22 cellular contexts compared by ENCODE assay signal in the genomic region with DNA sequence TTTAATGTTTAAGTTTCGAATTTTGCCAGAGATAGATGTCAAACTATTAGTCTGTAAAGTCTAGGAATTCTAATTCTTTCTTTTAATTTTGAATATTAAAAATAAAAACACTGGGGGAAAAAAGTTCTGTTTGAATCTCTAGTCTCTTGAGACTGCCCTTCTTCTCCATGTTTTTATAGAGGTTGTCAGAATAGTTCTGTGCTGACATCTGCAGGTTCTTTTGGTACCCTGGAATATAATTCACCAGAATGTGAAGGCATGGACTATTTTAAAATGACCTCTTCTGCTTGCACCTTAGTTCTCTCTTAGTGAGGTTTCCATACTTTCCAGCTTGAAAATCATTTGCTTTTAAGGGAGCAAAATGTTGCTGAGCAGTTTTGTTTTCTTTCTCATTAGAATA.
DNase-seq lines count a peak whose midpoint lies in the region; ATAC-seq and TF ChIP-seq lines count a peak whose summit lies in the region.
"Had no signal": no experiment of that assay in that cellular context is flagged by ENCODE, and none has a peak within 500 bp of the region (broad histone marks: within the 10 kb centered on the region; RNA-seq: fewer than 3 reads in every experiment).

No MANE protein-coding gene starts in this region.

- no peak overlapping the region for H3K27ac ChIP-seq in Karpas-422 (ENCODE audit: low read length)
- peak overlapping the region in 51 of 59 donors; percentile 3 to 99 (median 94) for H3K27ac ChIP-seq in dorsolateral prefrontal cortex
- H3K27ac ChIP-seq in smooth muscle cell (ENCODE audit: low read depth): no peak overlapping the region
- H3K27ac ChIP-seq: BLaER1 treated with 17β-estradiol and CSF1 and Interleukin-3, amounts not matched to agents 10 nM and 100 nM; SK-N-MC had no signal

- peak; percentile 8 for TF ChIP-seq CTCF in AG09309 (IDR thresholded peaks at IDR 0.05; ENCODE audit: control insufficient read depth, insufficient read depth, low read depth, low read length, missing control alignments)
- TF ChIP-seq CTCF in dorsolateral prefrontal cortex (IDR thresholded peaks at IDR 0.05 in 54 of 56, conservative IDR thresholded peaks at IDR 0.05 in 2 of 56; ENCODE audit: low read depth in 1 of 56, partially characterized antibody in 56 of 56): peak in 37 of 56 donors; percentile 12 to 60 (median 30)
- TF ChIP-seq CTCF in nephron (IDR thresholded peaks at IDR 0.05; ENCODE audit: unreplicated experiment in 3 of 3): no peak
- no peak for TF ChIP-seq CTCF in smooth muscle cell (IDR thresholded peaks at IDR 0.05; ENCODE audit: borderline replicate concordance, insufficient read depth, poor library complexity, severe bottlenecking)

- H3K9me2 ChIP-seq in Karpas-422 (replicated peaks; ENCODE audit: insufficient read depth, low read length): no peaks in the 10 kb centered on the region

- no peaks in the 10 kb centered on the region for H3K27me3 ChIP-seq in Karpas-422 (ENCODE audit: low read length)
- H3K27me3 ChIP-seq in dorsolateral prefrontal cortex: no peaks in the 10 kb centered on the region
- H3K27me3 ChIP-seq in smooth muscle cell (ENCODE audit: low read depth): peaks cover 8% of the 10 kb centered on the region

- DNase-seq in AG09309 (ENCODE audit: low read depth) (no peak), Karpas-422 (no peak), dorsolateral prefrontal cortex (no peak), smooth muscle cell (lab: John Stamatoyannopoulos, UW; ENCODE audit: unreplicated experiment) (no peak)
- DNase-seq: activated CD4-positive, alpha-beta T cell treated with anti-CD3 and anti-CD28 coated beads, Interleukin-2, amount 50 U/mL, for 1 hour; Caco-2; caudate nucleus; DMS79; H9; immature natural killer cell; Kasumi-1; mucosa of descending colon; NCI-H1694 treated with DMSO at 0.1 percent for 48 hours; T-helper 2 cell had no signal

- no peaks in the 10 kb centered on the region for H4K20me1 ChIP-seq in Karpas-422 (ENCODE audit: insufficient read depth, low read depth, low read length)
- H4K20me1 ChIP-seq in smooth muscle cell (ENCODE audit: low read depth): no peaks in the 10 kb centered on the region

- H3K9me3 Mint-ChIP-seq in nephron: no peaks in the 10 kb centered on the region
- H3K9me3 Mint-ChIP-seq: activated naive CD4-positive, alpha-beta T cell treated with anti-CD3 and anti-CD28 coated beads, Interleukin-2, amount 50 U/mL, for 72 hours; H9; type B pancreatic cell had no signal

- H3K36me3 ChIP-seq in Karpas-422 (ENCODE audit: insufficient read depth, low read length) (peaks cover 4% of the 10 kb centered on the region; the same call in 1 of the 2 replicates), smooth muscle cell (ENCODE audit: low read depth) (no peaks in the 10 kb centered on the region)
- H3K36me3 ChIP-seq: BLaER1 treated with 17β-estradiol and CSF1 and Interleukin-3, amounts not matched to agents 10 nM and 100 nM had no signal

- no peak for ATAC-seq in HG03342 (IDR thresholded peaks at IDR 0.05; ENCODE audit: unreplicated experiment)
- ATAC-seq in HG03175 (IDR thresholded peaks at IDR 0.05; ENCODE audit: unreplicated experiment): no peak
- ATAC-seq in GM18519 (IDR thresholded peaks at IDR 0.05; ENCODE audit: low FRiP score, unreplicated experiment): no peak
- ATAC-seq: activated naive CD4-positive, alpha-beta T cell treated with anti-CD3 and anti-CD28 coated beads, Interleukin-2, amount 50 U/mL, for 72 hours; mucosa of descending colon had no signal

- no peak overlapping the region for H3K4me3 ChIP-seq in AG09309 (ENCODE audit: control insufficient read depth, low read depth, low read length)
- no peak overlapping the region for H3K4me3 ChIP-seq in Karpas-422 (ENCODE audit: low read length)
- peak overlapping the region in 6 of 59 donors; percentile 29 to 85 (median 81) for H3K4me3 ChIP-seq in dorsolateral prefrontal cortex
- H3K4me3 ChIP-seq in smooth muscle cell: no peak overlapping the region
- H3K4me3 ChIP-seq: BLaER1 treated with 17β-estradiol and CSF1 and Interleukin-3, amounts not matched to agents 10 nM and 100 nM; mucosa of descending colon; SK-N-MC had no signal

- H3K4me1 Mint-ChIP-seq in nephron: peaks cover 17% of the 10 kb centered on the region

- H3K4me2 ChIP-seq in Karpas-422 (ENCODE audit: low read depth, low read length, poor library complexity, severe bottlenecking) (peak overlapping the region; percentile 27), smooth muscle cell (no peak overlapping the region)
- H3K4me2 ChIP-seq: BLaER1 treated with 17β-estradiol and CSF1 and Interleukin-3, amounts not matched to agents 10 nM and 100 nM had no signal

- peaks cover 59% of the 10 kb centered on the region for H3K79me2 ChIP-seq in Karpas-422 (ENCODE audit: low read length)
- no peaks in the 10 kb centered on the region for H3K79me2 ChIP-seq in smooth muscle cell (ENCODE audit: low read depth)

- H3K9me3 ChIP-seq in Karpas-422 (ENCODE audit: low read length): no peaks in the 10 kb centered on the region
- H3K9me3 ChIP-seq in smooth muscle cell (replicated peaks; ENCODE audit: low read depth): no peaks in the 10 kb centered on the region
- H3K9me3 ChIP-seq: Caco-2, mucosa of descending colon had no signal

- peak overlapping the region in 2 of 3 experiments; percentile 0 to 3 for H3K27ac Mint-ChIP-seq in nephron
- H3K27ac Mint-ChIP-seq: activated naive CD4-positive, alpha-beta T cell treated with anti-CD3 and anti-CD28 coated beads, Interleukin-2, amount 50 U/mL, for 72 hours; H9; immature natural killer cell; type B pancreatic cell had no signal

- H3K27me3 Mint-ChIP-seq in nephron (ENCODE audit: low read depth): peaks cover 3% of the 10 kb centered on the region

- no peaks in the 10 kb centered on the region for H3K36me3 Mint-ChIP-seq in nephron (ENCODE audit: low read depth)
- H3K36me3 Mint-ChIP-seq: type B pancreatic cell had no signal

- H3F3A ChIP-seq in smooth muscle cell (ENCODE audit: low read depth): no peaks in the 10 kb centered on the region

- no peak overlapping the region for H2AFZ ChIP-seq in Karpas-422 (ENCODE audit: low read length)
- no peak overlapping the region for H2AFZ ChIP-seq in smooth muscle cell (ENCODE audit: low read depth)

- peaks cover 65% of the 10 kb centered on the region for H3K4me1 ChIP-seq in Karpas-422 (ENCODE audit: low read length)
- H3K4me1 ChIP-seq in smooth muscle cell (ENCODE audit: low read depth): peaks cover 7% of the 10 kb centered on the region

- 89% methylated on average over 1 of the region's 1 CpG for WGBS in smooth muscle cell (ENCODE audit: low lambda C conversion rate)

- no peak overlapping the region for H3K9ac ChIP-seq in Karpas-422 (ENCODE audit: low read length)
- no peak overlapping the region for H3K9ac ChIP-seq in smooth muscle cell (ENCODE audit: low read depth)
- H3K9ac ChIP-seq: BLaER1 treated with 17β-estradiol and CSF1 and Interleukin-3, amounts not matched to agents 10 nM and 100 nM had no signal

- peak overlapping the region in 1 of 3 experiments; percentile 53 for H3K4me3 Mint-ChIP-seq in nephron
- H3K4me3 Mint-ChIP-seq: H9, immature natural killer cell, type B pancreatic cell had no signal

- intact Hi-C loops in dorsolateral prefrontal cortex (cut with DNase I): loop anchor here (5.0 to 10.0 kb wide), 2 partner anchors 134 to 399 kb away; a partner anchor contains a TSS

Comparison
In these comparisons a context has a peak if more than half of its experiments do, and no peak if none do; other contexts are left out.
1. CTCF ChIP-seq: peak in AG09309 (single experiment) and dorsolateral prefrontal cortex (37 of 56); none in nephron (0 of 3) and smooth muscle cell (single experiment).
2. H3K27ac ChIP-seq: peak in dorsolateral prefrontal cortex (51 of 59); none in Karpas-422 (single experiment) and smooth muscle cell (single experiment).